Comparison of ENCODE assay signal across 1 cellular context in genomic region chr10:29771376-29771775, GRCh38.
A peak's percentile ranks its signal among the peaks of the same experiment; 100 is the strongest.
TF ChIP-seq lines count a peak whose summit lies in the region.

No MANE protein-coding gene starts in this region.

TF ChIP-seq in K562, 482 proteins besides CTCF, POLR2A, EP300 and RAD21 (continued from another document):
- no peak for TF ChIP-seq CCAR2 (IDR thresholded peaks at IDR 0.05; ENCODE audit: low read depth, low read length)
- TF ChIP-seq ZFP36 (IDR thresholded peaks at IDR 0.05; ENCODE audit: low read depth, low read length, partially characterized antibody) = no peak
- peak; percentile 100 for TF ChIP-seq MAFF (IDR thresholded peaks at IDR 0.05; ENCODE audit: low read length)
- no peak for TF ChIP-seq PHB2 (IDR thresholded peaks at IDR 0.05; ENCODE audit: low read depth)
- TF ChIP-seq FUS (optimal IDR thresholded peaks at IDR 0.05; ENCODE audit: low read depth, low read length) = no peak
- peak; percentile 98 for TF ChIP-seq ZNF316 (IDR thresholded peaks at IDR 0.05)
- TF ChIP-seq C11orf30 (IDR thresholded peaks at IDR 0.05; ENCODE audit: low read depth) = peak; percentile 97
- TF ChIP-seq TSC22D4 (tag; IDR thresholded peaks at IDR 0.05) = no peak
- TF ChIP-seq WHSC1 (IDR thresholded peaks at IDR 0.05; ENCODE audit: low read length) = no peak
- TF ChIP-seq KDM2B (CRISPR knock-in tag; IDR thresholded peaks at IDR 0.05) = no peak
- peak; percentile 97 for TF ChIP-seq MAFG (tag; conservative IDR thresholded peaks at IDR 0.05)
- no peak for TF ChIP-seq ZNF133 (CRISPR knock-in tag; IDR thresholded peaks at IDR 0.05)
- no peak for TF ChIP-seq GTF2E2 (tag; IDR thresholded peaks at IDR 0.05)
- TF ChIP-seq, protein P1, sequence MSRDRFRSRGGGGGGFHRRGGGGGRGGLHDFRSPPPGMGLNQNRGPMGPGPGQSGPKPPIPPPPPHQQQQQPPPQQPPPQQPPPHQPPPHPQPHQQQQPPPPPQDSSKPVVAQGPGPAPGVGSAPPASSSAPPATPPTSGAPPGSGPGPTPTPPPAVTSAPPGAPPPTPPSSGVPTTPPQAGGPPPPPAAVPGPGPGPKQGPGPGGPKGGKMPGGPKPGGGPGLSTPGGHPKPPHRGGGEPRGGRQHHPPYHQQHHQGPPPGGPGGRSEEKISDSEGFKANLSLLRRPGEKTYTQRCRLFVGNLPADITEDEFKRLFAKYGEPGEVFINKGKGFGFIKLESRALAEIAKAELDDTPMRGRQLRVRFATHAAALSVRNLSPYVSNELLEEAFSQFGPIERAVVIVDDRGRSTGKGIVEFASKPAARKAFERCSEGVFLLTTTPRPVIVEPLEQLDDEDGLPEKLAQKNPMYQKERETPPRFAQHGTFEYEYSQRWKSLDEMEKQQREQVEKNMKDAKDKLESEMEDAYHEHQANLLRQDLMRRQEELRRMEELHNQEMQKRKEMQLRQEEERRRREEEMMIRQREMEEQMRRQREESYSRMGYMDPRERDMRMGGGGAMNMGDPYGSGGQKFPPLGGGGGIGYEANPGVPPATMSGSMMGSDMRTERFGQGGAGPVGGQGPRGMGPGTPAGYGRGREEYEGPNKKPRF (IDR thresholded peaks at IDR 0.05; ENCODE audit: low read depth, low read length) = no peak
- no peak for TF ChIP-seq NFXL1 (CRISPR knock-in tag; IDR thresholded peaks at IDR 0.05)
